ENCODE assay signal across 29 cellular contexts in genomic region chr14:56213288-56213687, GRCh38.
"Had no signal": no experiment of that assay in that cellular context is flagged by ENCODE, and none has a peak within 500 bp of the region (broad histone marks: within the 10 kb centered on the region; RNA-seq: fewer than 3 reads in every experiment).

No MANE protein-coding gene starts in this region.

- H3K27ac ChIP-seq: left lung, ovary, prostate gland, skin epidermis, stomach, testis, thyroid gland, transverse colon, upper lobe of left lung had no signal

- H3K27me3 Mint-ChIP-seq: naive B cell; stimulated activated naive B cell treated with anti-CD40 and anti-IgM and Interleukin-4, amounts not matched to agents 10 μg/mL and 1 μg/mL and 100 μg/mL, for 72 hours had no signal

- H3K4me3 Mint-ChIP-seq: immature natural killer cell; mesothelial cell of epicardium; naive B cell; natural killer cell; nephron progenitor cell; stimulated activated naive B cell treated with anti-CD40 and anti-IgM and Interleukin-4, amounts not matched to agents 10 μg/mL and 1 μg/mL and 100 μg/mL, for 72 hours had no signal

- ATAC-seq: left colon; natural killer cell; right cardiac atrium; sciatic nerve; stimulated activated naive B cell treated with anti-CD40 and anti-IgM and Interleukin-4, amounts not matched to agents 10 μg/mL and 1 μg/mL and 100 μg/mL, for 72 hours; stimulated activated naive CD8-positive, alpha-beta T cell treated with anti-CD3 and anti-CD28 coated beads, Interleukin-15, Interleukin-2, amounts not matched to agents 100 U/mL and 50 U/mL, for 24 hours had no signal

- H3K4me3 ChIP-seq: left lung, lung, ovary, prostate gland, skin epidermis, stomach, testis, thyroid gland, transverse colon, upper lobe of left lung had no signal

- DNase-seq: hypothalamus; immature natural killer cell; left colon; left lung; mesendoderm; naive B cell; natural killer cell; nephron progenitor cell; ovary; retina; right cardiac atrium; stimulated activated CD4-positive, alpha-beta T cell treated with anti-CD3 and anti-CD28 coated beads, Interleukin-12 subunit alpha, Interleukin-12 subunit beta, amount 100 ng/mL, for 4 hours; stimulated activated CD4-positive, alpha-beta T cell treated with anti-CD3 and anti-CD28 coated beads, Interleukin-15, amount 100 ng/mL, for 24 hours; stimulated activated CD4-positive, alpha-beta T cell treated with anti-CD3 and anti-CD28 coated beads, Interleukin-2, amount 100 ng/mL, for 24 hours; stimulated activated CD4-positive, alpha-beta T cell treated with anti-CD3 and anti-CD28 coated beads, Interleukin-4, amount 100 ng/mL, for 1 hour; stimulated activated naive B cell treated with anti-CD40 and anti-IgM and Interleukin-4, amounts not matched to agents 10 μg/mL and 1 μg/mL and 100 μg/mL, for 72 hours; stimulated activated naive CD8-positive, alpha-beta T cell treated with anti-CD3 and anti-CD28 coated beads, Interleukin-15, Interleukin-2, amounts not matched to agents 100 U/mL and 50 U/mL, for 24 hours; stomach; testis; thyroid gland; transverse colon; upper lobe of left lung had no signal

- H3K9me3 Mint-ChIP-seq: immature natural killer cell; mesothelial cell of epicardium; naive B cell; natural killer cell; nephron progenitor cell; stimulated activated naive B cell treated with anti-CD40 and anti-IgM and Interleukin-4, amounts not matched to agents 10 μg/mL and 1 μg/mL and 100 μg/mL, for 72 hours had no signal

- H3K27ac Mint-ChIP-seq: mesothelial cell of epicardium; natural killer cell; nephron progenitor cell; stimulated activated naive B cell treated with anti-CD40 and anti-IgM and Interleukin-4, amounts not matched to agents 10 μg/mL and 1 μg/mL and 100 μg/mL, for 72 hours had no signal

- FAIRE-seq: islet of Langerhans, kidney had no signal

- H3K36me3 Mint-ChIP-seq: mesothelial cell of epicardium; naive B cell; natural killer cell; stimulated activated naive B cell treated with anti-CD40 and anti-IgM and Interleukin-4, amounts not matched to agents 10 μg/mL and 1 μg/mL and 100 μg/mL, for 72 hours had no signal

- H3K9me3 ChIP-seq: left lung, ovary, prostate gland, stomach, testis, thyroid gland, transverse colon, upper lobe of left lung had no signal

- H3K36me3 ChIP-seq: left lung, ovary, prostate gland, stomach, thyroid gland, transverse colon, upper lobe of left lung had no signal
